ENCODE assay signal across 12 cellular contexts in genomic region chr17:1182831-1183578, GRCh38. TPM values are rescaled to one million over a fixed set of nuclear protein-coding genes. Genes with fewer than 3 reads are reported as not detected.
DNase-seq lines count a peak whose midpoint lies in the region; ATAC-seq, FAIRE-seq and TF ChIP-seq lines count a peak whose summit lies in the region.
"Had no signal": no experiment of that assay in that cellular context is flagged by ENCODE, and none has a peak within 500 bp of the region (broad histone marks: within the 10 kb centered on the region; RNA-seq: fewer than 3 reads in every experiment).

No MANE protein-coding gene starts in this region.

- H3K27me3 Mint-ChIP-seq in naive B cell: peaks cover 0 to 25% (median 0%) of the 10 kb centered on the region in 3 donors

- H3K9me3 Mint-ChIP-seq in naive B cell: no peaks in the 10 kb centered on the region

- ATAC-seq in GM21619 (IDR thresholded peaks at IDR 0.05; ENCODE audit: unreplicated experiment) (peak; percentile 0), naive B cell (ENCODE audit: low read depth in 2 of 2) (no peak), GM21423 (IDR thresholded peaks at IDR 0.05; ENCODE audit: unreplicated experiment) (no peak), HG02763 (IDR thresholded peaks at IDR 0.05; ENCODE audit: unreplicated experiment) (no peak)
- ATAC-seq: gastrocnemius medialis had no signal

- peak overlapping the region; percentile 63 to 96 (median 88) for H3K27ac Mint-ChIP-seq in naive B cell

- H3K4me3 ChIP-seq in GM12865 (ENCODE audit: low read depth, low read length): peak overlapping the region; percentile 53
- H3K4me3 ChIP-seq: gastrocnemius medialis had no signal

- peak overlapping the region; percentile 38 to 88 (median 70) for H3K4me3 Mint-ChIP-seq in naive B cell

- H3K27ac ChIP-seq in substantia nigra (ENCODE audit: low read depth, low read length, poor library complexity, severe bottlenecking): no peak overlapping the region
- H3K27ac ChIP-seq: KMS-11 had no signal

- H3K4me1 Mint-ChIP-seq in naive B cell: peaks cover 43 to 64% (median 57%) of the 10 kb centered on the region in 3 donors

- TF ChIP-seq CTCF in GM12865 (IDR thresholded peaks at IDR 0.05; ENCODE audit: insufficient read depth, low read depth, low read length, missing control alignments): no peak

- no peak for FAIRE-seq in RCC 7860 (lab: Jason Lieb, UNC)

- DNase-seq in GM12865 (ENCODE audit: low read depth): peak; percentile 32
- peak; percentile 67 for DNase-seq in RCC 7860 (ENCODE audit: low spot score)
- no peak for DNase-seq in naive B cell
- DNase-seq in NCI-H2196 (lab: John Stamatoyannopoulos, UW; ENCODE audit: unreplicated experiment): no peak
- no peak for DNase-seq in substantia nigra (lab: John Stamatoyannopoulos, UW)
- DNase-seq: cortex of kidney, gastrocnemius medialis, NCI-H526 treated with DMSO at 0.1 percent for 48 hours had no signal

- H3K36me3 Mint-ChIP-seq in naive B cell: no peaks in the 10 kb centered on the region

RNA-seq across cellular contexts. Expression of gene ABR, which starts 3.2 kb away (rescaled TPM):
- polyA plus RNA-seq in naive B cell (ENCODE audit: low read depth in 6 of 6): 10 to 100 TPM in 5 of 6 donors, 1 to 10 TPM in 1; 4.3 to 47.2 (median 28.1) TPM

Comparison
In these comparisons a context has a peak if more than half of its experiments do, and no peak if none do; other contexts are left out.
1. DNase-seq: peak in GM12865 (single experiment) and RCC 7860 (single experiment); none in naive B cell (single experiment), NCI-H2196 (single experiment) and substantia nigra (0 of 49).